ENCODE assay signal across 1 cellular context in the genomic region with DNA sequence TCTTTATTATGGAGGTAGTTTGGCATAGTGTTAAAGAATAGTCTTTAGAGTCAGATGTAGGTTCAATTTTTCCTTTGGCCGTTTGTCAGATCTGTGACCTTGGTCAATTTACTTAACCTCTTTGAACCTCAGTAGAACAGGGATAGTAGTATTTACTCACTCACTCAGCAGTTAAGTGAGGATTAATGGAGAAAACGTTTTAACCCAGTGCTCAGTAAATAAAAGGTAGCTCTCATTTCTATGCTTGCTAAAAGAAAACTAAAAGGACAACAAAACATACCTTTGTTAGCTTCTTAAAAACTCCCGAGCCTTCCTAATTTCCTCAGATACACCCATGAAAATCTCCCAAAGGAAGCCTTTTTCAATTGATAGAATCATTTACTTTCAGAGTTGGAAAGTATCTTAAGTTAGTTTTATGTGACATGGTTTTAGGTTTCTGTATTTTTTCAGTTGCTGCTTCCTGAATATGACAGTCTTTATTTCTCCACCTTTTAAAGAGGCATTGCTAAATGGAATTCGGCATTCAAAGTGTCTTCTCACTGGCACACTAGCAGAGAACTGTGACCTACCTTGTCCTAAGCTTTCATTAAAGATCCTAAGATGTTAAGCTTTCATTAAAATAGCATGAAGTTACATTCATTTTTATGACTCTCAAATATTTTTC.
A peak's percentile ranks its signal among the peaks of the same experiment; 100 is the strongest.
TF ChIP-seq lines count a peak whose summit lies in the region.

No MANE protein-coding gene starts in this region.

TF ChIP-seq in HepG2, 621 proteins besides CTCF, POLR2A, EP300 and RAD21 (continued from another document and continues in another):
- TF ChIP-seq, protein P1, sequence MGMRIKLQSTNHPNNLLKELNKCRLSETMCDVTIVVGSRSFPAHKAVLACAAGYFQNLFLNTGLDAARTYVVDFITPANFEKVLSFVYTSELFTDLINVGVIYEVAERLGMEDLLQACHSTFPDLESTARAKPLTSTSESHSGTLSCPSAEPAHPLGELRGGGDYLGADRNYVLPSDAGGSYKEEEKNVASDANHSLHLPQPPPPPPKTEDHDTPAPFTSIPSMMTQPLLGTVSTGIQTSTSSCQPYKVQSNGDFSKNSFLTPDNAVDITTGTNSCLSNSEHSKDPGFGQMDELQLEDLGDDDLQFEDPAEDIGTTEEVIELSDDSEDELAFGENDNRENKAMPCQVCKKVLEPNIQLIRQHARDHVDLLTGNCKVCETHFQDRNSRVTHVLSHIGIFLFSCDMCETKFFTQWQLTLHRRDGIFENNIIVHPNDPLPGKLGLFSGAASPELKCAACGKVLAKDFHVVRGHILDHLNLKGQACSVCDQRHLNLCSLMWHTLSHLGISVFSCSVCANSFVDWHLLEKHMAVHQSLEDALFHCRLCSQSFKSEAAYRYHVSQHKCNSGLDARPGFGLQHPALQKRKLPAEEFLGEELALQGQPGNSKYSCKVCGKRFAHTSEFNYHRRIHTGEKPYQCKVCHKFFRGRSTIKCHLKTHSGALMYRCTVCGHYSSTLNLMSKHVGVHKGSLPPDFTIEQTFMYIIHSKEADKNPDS (CRISPR knock-in tag; IDR thresholded peaks at IDR 0.05) = no peak
- TF ChIP-seq, protein P2, sequence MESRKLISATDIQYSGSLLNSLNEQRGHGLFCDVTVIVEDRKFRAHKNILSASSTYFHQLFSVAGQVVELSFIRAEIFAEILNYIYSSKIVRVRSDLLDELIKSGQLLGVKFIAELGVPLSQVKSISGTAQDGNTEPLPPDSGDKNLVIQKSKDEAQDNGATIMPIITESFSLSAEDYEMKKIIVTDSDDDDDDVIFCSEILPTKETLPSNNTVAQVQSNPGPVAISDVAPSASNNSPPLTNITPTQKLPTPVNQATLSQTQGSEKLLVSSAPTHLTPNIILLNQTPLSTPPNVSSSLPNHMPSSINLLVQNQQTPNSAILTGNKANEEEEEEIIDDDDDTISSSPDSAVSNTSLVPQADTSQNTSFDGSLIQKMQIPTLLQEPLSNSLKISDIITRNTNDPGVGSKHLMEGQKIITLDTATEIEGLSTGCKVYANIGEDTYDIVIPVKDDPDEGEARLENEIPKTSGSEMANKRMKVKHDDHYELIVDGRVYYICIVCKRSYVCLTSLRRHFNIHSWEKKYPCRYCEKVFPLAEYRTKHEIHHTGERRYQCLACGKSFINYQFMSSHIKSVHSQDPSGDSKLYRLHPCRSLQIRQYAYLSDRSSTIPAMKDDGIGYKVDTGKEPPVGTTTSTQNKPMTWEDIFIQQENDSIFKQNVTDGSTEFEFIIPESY (CRISPR knock-in tag; IDR thresholded peaks at IDR 0.05) = no peak
- TF ChIP-seq ZHX2 (IDR thresholded peaks at IDR 0.05; ENCODE audit: low read depth) = no peak
- TF ChIP-seq ZHX2 (CRISPR knock-in tag; IDR thresholded peaks at IDR 0.05; ENCODE audit: borderline replicate concordance) = peak; percentile 55; the same call in 1 of the 2 replicates
- no peak for TF ChIP-seq ZNF740 (CRISPR knock-in tag; IDR thresholded peaks at IDR 0.05)
- TF ChIP-seq, protein P3, sequence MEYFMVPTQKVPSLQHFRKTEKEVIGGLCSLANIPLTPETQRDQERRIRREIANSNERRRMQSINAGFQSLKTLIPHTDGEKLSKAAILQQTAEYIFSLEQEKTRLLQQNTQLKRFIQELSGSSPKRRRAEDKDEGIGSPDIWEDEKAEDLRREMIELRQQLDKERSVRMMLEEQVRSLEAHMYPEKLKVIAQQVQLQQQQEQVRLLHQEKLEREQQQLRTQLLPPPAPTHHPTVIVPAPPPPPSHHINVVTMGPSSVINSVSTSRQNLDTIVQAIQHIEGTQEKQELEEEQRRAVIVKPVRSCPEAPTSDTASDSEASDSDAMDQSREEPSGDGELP (IDR thresholded peaks at IDR 0.05; ENCODE audit: borderline replicate concordance, low read depth) = peak; percentile 53; the same call in 1 of the 2 replicates
- TF ChIP-seq ZEB1 (IDR thresholded peaks at IDR 0.05; ENCODE audit: insufficient replicate concordance, low read depth) = peak; percentile 74
- no peak for TF ChIP-seq ZNF564 (CRISPR knock-in tag; IDR thresholded peaks at IDR 0.05)
- peak; percentile 73 for TF ChIP-seq RBM22 (optimal IDR thresholded peaks at IDR 0.05; ENCODE audit: low read length)
- no peak for TF ChIP-seq ZNF607 (CRISPR knock-in tag; IDR thresholded peaks at IDR 0.05; ENCODE audit: borderline replicate concordance)
- TF ChIP-seq, protein P4, sequence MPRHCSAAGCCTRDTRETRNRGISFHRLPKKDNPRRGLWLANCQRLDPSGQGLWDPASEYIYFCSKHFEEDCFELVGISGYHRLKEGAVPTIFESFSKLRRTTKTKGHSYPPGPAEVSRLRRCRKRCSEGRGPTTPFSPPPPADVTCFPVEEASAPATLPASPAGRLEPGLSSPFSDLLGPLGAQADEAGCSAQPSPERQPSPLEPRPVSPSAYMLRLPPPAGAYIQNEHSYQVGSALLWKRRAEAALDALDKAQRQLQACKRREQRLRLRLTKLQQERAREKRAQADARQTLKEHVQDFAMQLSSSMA (CRISPR knock-in tag; IDR thresholded peaks at IDR 0.05) = no peak
- TF ChIP-seq ZNF781 (CRISPR knock-in tag; IDR thresholded peaks at IDR 0.05; ENCODE audit: borderline replicate concordance, not compliant biosample characterization) = no peak
- TF ChIP-seq SIX4 (CRISPR knock-in tag; IDR thresholded peaks at IDR 0.05) = peak; percentile 75; the same call in 1 of the 2 replicates
- no peak for TF ChIP-seq ATM (IDR thresholded peaks at IDR 0.05; ENCODE audit: borderline replicate concordance)
- 0 out of 2 replicates have a peak, but pooled peaks have one; percentile 16 for TF ChIP-seq DRAP1 (CRISPR knock-in tag; IDR thresholded peaks at IDR 0.05)
- TF ChIP-seq RFXAP (CRISPR knock-in tag; IDR thresholded peaks at IDR 0.05; ENCODE audit: borderline replicate concordance) = no peak
- peak; percentile 31 for TF ChIP-seq TBL1XR1 (IDR thresholded peaks at IDR 0.05; ENCODE audit: borderline replicate concordance, low read length, partially characterized antibody)
- peak; percentile 98 for TF ChIP-seq PITX1 (CRISPR knock-in tag; IDR thresholded peaks at IDR 0.05)
- no peak for TF ChIP-seq ZSCAN22 (CRISPR knock-in tag; IDR thresholded peaks at IDR 0.05)
- TF ChIP-seq XBP1 (CRISPR knock-in tag; IDR thresholded peaks at IDR 0.05) = no peak
- no peak for TF ChIP-seq CENPBD1 (CRISPR knock-in tag; IDR thresholded peaks at IDR 0.05; ENCODE audit: borderline replicate concordance, low read depth)
- no peak for TF ChIP-seq POLR2G (IDR thresholded peaks at IDR 0.05; ENCODE audit: low read depth, low read length)
- TF ChIP-seq THAP11 (CRISPR knock-in tag; IDR thresholded peaks at IDR 0.05) = peak; percentile 62
- TF ChIP-seq, protein P5, sequence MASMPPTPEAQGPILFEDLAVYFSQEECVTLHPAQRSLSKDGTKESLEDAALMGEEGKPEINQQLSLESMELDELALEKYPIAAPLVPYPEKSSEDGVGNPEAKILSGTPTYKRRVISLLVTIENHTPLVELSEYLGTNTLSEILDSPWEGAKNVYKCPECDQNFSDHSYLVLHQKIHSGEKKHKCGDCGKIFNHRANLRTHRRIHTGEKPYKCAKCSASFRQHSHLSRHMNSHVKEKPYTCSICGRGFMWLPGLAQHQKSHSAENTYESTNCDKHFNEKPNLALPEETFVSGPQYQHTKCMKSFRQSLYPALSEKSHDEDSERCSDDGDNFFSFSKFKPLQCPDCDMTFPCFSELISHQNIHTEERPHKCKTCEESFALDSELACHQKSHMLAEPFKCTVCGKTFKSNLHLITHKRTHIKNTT (CRISPR knock-in tag; IDR thresholded peaks at IDR 0.05) = no peak
- TF ChIP-seq MYNN (CRISPR knock-in tag; IDR thresholded peaks at IDR 0.05; ENCODE audit: low read depth) = no peak
- TF ChIP-seq ZFP91 (CRISPR knock-in tag; IDR thresholded peaks at IDR 0.05; ENCODE audit: borderline replicate concordance) = peak; percentile 26; the same call in 1 of the 2 replicates
